1 cellular context compared by ENCODE assay signal in the genomic region with DNA sequence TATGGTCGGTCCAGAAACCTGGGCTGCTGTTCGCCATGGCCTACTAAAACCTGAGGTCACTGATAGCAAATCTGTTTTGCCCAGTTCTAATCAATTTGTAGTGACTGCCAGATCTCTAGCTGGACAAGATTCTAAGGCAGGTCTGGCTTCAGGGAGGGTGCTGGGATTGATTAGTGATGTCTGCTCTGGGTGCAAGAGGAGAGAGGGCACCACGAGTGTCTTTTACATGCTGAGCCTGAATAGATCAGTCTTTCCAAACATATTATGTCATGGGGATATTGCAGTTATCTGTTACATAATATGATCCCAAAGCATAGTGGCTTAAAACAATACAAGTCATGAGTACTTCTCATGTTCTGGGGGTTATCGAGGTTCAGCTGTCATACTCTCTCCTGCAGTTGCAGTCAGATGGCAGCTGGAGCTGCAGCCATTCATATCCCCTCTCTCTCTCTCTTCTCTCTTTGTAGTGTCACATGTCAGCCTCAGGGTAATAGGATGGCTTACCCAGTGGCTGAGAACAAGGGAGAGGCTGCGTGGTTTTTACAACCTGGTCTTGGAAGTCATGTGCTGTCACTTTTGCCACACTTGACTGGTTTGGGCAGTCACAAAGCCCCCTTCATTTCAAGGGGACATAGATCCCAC.
TF ChIP-seq lines count a peak whose summit lies in the region.

No MANE protein-coding gene starts in this region.

TF ChIP-seq in K562, 482 proteins besides CTCF, POLR2A, EP300 and RAD21 (continued from another document):
- TF ChIP-seq, protein P1, sequence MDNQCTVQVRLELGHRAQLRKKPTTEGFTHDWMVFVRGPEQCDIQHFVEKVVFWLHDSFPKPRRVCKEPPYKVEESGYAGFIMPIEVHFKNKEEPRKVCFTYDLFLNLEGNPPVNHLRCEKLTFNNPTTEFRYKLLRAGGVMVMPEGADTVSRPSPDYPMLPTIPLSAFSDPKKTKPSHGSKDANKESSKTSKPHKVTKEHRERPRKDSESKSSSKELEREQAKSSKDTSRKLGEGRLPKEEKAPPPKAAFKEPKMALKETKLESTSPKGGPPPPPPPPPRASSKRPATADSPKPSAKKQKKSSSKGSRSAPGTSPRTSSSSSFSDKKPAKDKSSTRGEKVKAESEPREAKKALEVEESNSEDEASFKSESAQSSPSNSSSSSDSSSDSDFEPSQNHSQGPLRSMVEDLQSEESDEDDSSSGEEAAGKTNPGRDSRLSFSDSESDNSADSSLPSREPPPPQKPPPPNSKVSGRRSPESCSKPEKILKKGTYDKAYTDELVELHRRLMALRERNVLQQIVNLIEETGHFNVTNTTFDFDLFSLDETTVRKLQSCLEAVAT (IDR thresholded peaks at IDR 0.05): peak in 1 of 2 experiments; percentile 95; a peak in 2 of 4 replicates
- peak; percentile 22 for TF ChIP-seq RBM25 (IDR thresholded peaks at IDR 0.05; ENCODE audit: low read depth, low read length, severe bottlenecking)
- no peak for TF ChIP-seq YY1 (IDR thresholded peaks at IDR 0.05; ENCODE audit: borderline replicate concordance in 1 of 3, control insufficient read depth in 1 of 3, extremely low read depth in 1 of 3, insufficient read depth in 3 of 3, insufficient read length in 1 of 3, insufficient replicate concordance in 2 of 3, low read depth in 1 of 3, low read length in 2 of 3)
- no peak for TF ChIP-seq NFRKB (IDR thresholded peaks at IDR 0.05; ENCODE audit: low read depth)
- no peak for TF ChIP-seq LARP7 (IDR thresholded peaks at IDR 0.05)
- TF ChIP-seq, protein P2, sequence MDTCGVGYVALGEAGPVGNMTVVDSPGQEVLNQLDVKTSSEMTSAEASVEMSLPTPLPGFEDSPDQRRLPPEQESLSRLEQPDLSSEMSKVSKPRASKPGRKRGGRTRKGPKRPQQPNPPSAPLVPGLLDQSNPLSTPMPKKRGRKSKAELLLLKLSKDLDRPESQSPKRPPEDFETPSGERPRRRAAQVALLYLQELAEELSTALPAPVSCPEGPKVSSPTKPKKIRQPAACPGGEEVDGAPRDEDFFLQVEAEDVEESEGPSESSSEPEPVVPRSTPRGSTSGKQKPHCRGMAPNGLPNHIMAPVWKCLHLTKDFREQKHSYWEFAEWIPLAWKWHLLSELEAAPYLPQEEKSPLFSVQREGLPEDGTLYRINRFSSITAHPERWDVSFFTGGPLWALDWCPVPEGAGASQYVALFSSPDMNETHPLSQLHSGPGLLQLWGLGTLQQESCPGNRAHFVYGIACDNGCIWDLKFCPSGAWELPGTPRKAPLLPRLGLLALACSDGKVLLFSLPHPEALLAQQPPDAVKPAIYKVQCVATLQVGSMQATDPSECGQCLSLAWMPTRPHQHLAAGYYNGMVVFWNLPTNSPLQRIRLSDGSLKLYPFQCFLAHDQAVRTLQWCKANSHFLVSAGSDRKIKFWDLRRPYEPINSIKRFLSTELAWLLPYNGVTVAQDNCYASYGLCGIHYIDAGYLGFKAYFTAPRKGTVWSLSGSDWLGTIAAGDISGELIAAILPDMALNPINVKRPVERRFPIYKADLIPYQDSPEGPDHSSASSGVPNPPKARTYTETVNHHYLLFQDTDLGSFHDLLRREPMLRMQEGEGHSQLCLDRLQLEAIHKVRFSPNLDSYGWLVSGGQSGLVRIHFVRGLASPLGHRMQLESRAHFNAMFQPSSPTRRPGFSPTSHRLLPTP (IDR thresholded peaks at IDR 0.05; ENCODE audit: borderline replicate concordance, extremely low read depth, insufficient read length): no peak
- no peak for TF ChIP-seq PHB (CRISPR knock-in tag; IDR thresholded peaks at IDR 0.05)
- TF ChIP-seq CAMTA2 (CRISPR knock-in tag; conservative IDR thresholded peaks at IDR 0.05): no peak
- TF ChIP-seq, protein P3, sequence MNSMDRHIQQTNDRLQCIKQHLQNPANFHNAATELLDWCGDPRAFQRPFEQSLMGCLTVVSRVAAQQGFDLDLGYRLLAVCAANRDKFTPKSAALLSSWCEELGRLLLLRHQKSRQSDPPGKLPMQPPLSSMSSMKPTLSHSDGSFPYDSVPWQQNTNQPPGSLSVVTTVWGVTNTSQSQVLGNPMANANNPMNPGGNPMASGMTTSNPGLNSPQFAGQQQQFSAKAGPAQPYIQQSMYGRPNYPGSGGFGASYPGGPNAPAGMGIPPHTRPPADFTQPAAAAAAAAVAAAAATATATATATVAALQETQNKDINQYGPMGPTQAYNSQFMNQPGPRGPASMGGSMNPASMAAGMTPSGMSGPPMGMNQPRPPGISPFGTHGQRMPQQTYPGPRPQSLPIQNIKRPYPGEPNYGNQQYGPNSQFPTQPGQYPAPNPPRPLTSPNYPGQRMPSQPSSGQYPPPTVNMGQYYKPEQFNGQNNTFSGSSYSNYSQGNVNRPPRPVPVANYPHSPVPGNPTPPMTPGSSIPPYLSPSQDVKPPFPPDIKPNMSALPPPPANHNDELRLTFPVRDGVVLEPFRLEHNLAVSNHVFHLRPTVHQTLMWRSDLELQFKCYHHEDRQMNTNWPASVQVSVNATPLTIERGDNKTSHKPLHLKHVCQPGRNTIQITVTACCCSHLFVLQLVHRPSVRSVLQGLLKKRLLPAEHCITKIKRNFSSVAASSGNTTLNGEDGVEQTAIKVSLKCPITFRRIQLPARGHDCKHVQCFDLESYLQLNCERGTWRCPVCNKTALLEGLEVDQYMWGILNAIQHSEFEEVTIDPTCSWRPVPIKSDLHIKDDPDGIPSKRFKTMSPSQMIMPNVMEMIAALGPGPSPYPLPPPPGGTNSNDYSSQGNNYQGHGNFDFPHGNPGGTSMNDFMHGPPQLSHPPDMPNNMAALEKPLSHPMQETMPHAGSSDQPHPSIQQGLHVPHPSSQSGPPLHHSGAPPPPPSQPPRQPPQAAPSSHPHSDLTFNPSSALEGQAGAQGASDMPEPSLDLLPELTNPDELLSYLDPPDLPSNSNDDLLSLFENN (IDR thresholded peaks at IDR 0.05; ENCODE audit: low read depth in 2 of 2, low read length in 2 of 2): peak in 1 of 2 experiments; percentile 76; a peak in 2 of 4 replicates
- TF ChIP-seq KDM1A (IDR thresholded peaks at IDR 0.05): no peak
- TF ChIP-seq GTF2E2 (tag; IDR thresholded peaks at IDR 0.05): no peak
- TF ChIP-seq, protein P4, sequence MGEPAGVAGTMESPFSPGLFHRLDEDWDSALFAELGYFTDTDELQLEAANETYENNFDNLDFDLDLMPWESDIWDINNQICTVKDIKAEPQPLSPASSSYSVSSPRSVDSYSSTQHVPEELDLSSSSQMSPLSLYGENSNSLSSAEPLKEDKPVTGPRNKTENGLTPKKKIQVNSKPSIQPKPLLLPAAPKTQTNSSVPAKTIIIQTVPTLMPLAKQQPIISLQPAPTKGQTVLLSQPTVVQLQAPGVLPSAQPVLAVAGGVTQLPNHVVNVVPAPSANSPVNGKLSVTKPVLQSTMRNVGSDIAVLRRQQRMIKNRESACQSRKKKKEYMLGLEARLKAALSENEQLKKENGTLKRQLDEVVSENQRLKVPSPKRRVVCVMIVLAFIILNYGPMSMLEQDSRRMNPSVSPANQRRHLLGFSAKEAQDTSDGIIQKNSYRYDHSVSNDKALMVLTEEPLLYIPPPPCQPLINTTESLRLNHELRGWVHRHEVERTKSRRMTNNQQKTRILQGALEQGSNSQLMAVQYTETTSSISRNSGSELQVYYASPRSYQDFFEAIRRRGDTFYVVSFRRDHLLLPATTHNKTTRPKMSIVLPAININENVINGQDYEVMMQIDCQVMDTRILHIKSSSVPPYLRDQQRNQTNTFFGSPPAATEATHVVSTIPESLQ (CRISPR knock-in tag; IDR thresholded peaks at IDR 0.05): no peak
